Comparison of ENCODE assay signal across 1 cellular context in genomic region chr7:155815332-155816191, GRCh38.
TF ChIP-seq lines count a peak whose summit lies in the region.

No MANE protein-coding gene starts in this region.

TF ChIP-seq in HEK293, 187 proteins besides CTCF, POLR2A, EP300 and RAD21 (continued from another document):
- TF ChIP-seq, protein P1, sequence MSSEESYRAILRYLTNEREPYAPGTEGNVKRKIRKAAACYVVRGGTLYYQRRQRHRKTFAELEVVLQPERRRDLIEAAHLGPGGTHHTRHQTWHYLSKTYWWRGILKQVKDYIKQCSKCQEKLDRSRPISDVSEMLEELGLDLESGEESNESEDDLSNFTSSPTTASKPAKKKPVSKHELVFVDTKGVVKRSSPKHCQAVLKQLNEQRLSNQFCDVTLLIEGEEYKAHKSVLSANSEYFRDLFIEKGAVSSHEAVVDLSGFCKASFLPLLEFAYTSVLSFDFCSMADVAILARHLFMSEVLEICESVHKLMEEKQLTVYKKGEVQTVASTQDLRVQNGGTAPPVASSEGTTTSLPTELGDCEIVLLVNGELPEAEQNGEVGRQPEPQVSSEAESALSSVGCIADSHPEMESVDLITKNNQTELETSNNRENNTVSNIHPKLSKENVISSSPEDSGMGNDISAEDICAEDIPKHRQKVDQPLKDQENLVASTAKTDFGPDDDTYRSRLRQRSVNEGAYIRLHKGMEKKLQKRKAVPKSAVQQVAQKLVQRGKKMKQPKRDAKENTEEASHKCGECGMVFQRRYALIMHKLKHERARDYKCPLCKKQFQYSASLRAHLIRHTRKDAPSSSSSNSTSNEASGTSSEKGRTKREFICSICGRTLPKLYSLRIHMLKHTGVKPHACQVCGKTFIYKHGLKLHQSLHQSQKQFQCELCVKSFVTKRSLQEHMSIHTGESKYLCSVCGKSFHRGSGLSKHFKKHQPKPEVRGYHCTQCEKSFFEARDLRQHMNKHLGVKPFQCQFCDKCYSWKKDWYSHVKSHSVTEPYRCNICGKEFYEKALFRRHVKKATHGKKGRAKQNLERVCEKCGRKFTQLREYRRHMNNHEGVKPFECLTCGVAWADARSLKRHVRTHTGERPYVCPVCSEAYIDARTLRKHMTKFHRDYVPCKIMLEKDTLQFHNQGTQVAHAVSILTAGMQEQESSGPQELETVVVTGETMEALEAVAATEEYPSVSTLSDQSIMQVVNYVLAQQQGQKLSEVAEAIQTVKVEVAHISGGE (tag by site-specific recombination; conservative IDR thresholded peaks at IDR 0.05; ENCODE audit: low read depth) = 0 out of 2 replicates have a peak, but pooled peaks have one; percentile 16
TF ChIP-seq in HEK293: peak in this region for 9.
